ENCODE assay signal across 1 cellular context in genomic region chr1:71464016-71464415, GRCh38.
TF ChIP-seq lines count a peak whose summit lies in the region.

No MANE protein-coding gene starts in this region.

TF ChIP-seq in H1, 55 proteins besides CTCF, POLR2A, EP300 and RAD21 (continued from another document):
- no peak for TF ChIP-seq CHD7 (IDR thresholded peaks at IDR 0.05; ENCODE audit: insufficient replicate concordance, low read length)
- TF ChIP-seq NANOG (IDR thresholded peaks at IDR 0.05; ENCODE audit: insufficient read depth, low read depth, low read length, poor library complexity, severe bottlenecking) = no peak
- TF ChIP-seq BRCA1 (IDR thresholded peaks at IDR 0.05; ENCODE audit: low read depth, low read length) = no peak
- TF ChIP-seq HDAC2 (IDR thresholded peaks at IDR 0.05; ENCODE audit: borderline replicate concordance in 1 of 2, low read depth in 2 of 2, low read length in 2 of 2) = no peak
- TF ChIP-seq, protein P1, sequence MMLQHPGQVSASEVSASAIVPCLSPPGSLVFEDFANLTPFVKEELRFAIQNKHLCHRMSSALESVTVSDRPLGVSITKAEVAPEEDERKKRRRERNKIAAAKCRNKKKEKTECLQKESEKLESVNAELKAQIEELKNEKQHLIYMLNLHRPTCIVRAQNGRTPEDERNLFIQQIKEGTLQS (IDR thresholded peaks at IDR 0.05; ENCODE audit: insufficient read depth, low read depth, low read length) = no peak
- no peak for TF ChIP-seq GABPA (IDR thresholded peaks at IDR 0.05; ENCODE audit: borderline replicate concordance, insufficient read depth, low read length)
- TF ChIP-seq YY1 (IDR thresholded peaks at IDR 0.05; ENCODE audit: low read depth, low read length) = no peak
- no peak for TF ChIP-seq E2F6 (IDR thresholded peaks at IDR 0.05)
TF ChIP-seq in H1: peak in this region for 0.
